In genomic region chr3:170608475-170608874, GRCh38 we compare ENCODE assay signal across 24 cellular contexts. TPM values are rescaled to one million over a fixed set of nuclear protein-coding genes. Genes with fewer than 3 reads are reported as not detected.
"Had no signal": no experiment of that assay in that cellular context is flagged by ENCODE, and none has a peak within 500 bp of the region (broad histone marks: within the 10 kb centered on the region; RNA-seq: fewer than 3 reads in every experiment).

No MANE protein-coding gene starts in this region.

- FAIRE-seq: endothelial cell of umbilical vein, keratinocyte had no signal

- ATAC-seq: gastrocnemius medialis; heart right ventricle; left cardiac atrium; left lung; left ventricle myocardium superior; lower lobe of right lung; mucosa of descending colon; naive thymus-derived CD4-positive, alpha-beta T cell had no signal

- DNase-seq: dermis blood vessel endothelial cell; dorsolateral prefrontal cortex; effector CD4-positive, alpha-beta T cell; effector memory CD4-positive, alpha-beta T cell; foreskin fibroblast; foreskin melanocyte; gastrocnemius medialis; glutamatergic neuron; head of caudate nucleus; heart right ventricle; hippocampal formation; left cardiac atrium; left lung; left ventricle myocardium superior; lower lobe of right lung; mesenchymal stem cell; mucosa of descending colon; naive thymus-derived CD4-positive, alpha-beta T cell had no signal

RNA-seq across cellular contexts. Expression of gene SLC7A14, which starts 22.6 kb away (rescaled TPM):
- total RNA-seq: heart right ventricle; kidney epithelial cell; left lung; left ventricle myocardium superior; lower leg skin; mesenteric fat pad; naive thymus-derived CD4-positive, alpha-beta T cell had no signal
- polyA plus RNA-seq: esophagus; keratinocyte; naive thymus-derived CD4-positive, alpha-beta T cell had no signal
